In genomic region chr22:49655168-49655812, GRCh38 we compare ENCODE assay signal across 15 cellular contexts.
DNase-seq lines count a peak whose midpoint lies in the region; ATAC-seq, FAIRE-seq and TF ChIP-seq lines count a peak whose summit lies in the region.
"Had no signal": no experiment of that assay in that cellular context is flagged by ENCODE, and none has a peak within 500 bp of the region (broad histone marks: within the 10 kb centered on the region; RNA-seq: fewer than 3 reads in every experiment).

No MANE protein-coding gene starts in this region.

- no peak for DNase-seq in left ventricle myocardium inferior
- DNase-seq in cardiac septum (ENCODE audit: low spot score): no peak
- DNase-seq in endothelial cell of umbilical vein (ENCODE audit: low read depth, low spot score): no peak
- DNase-seq in RPMI8226: no peak
- no peak for DNase-seq in NCI-H69 (lab: John Stamatoyannopoulos, UW)
- DNase-seq in dermis blood vessel endothelial cell: no peak
- DNase-seq: activated CD4-positive, alpha-beta T cell treated with anti-CD3 and anti-CD28 coated beads, Interleukin-2, amount 50 U/mL, for 1 hour; amygdala; NCI-H187; stimulated activated CD4-positive, alpha-beta T cell treated with anti-CD3 and anti-CD28 coated beads, Interleukin-2, amount 100 ng/mL, for 48 hours had no signal

- ATAC-seq in GM21528 (IDR thresholded peaks at IDR 0.05; ENCODE audit: low FRiP score, unreplicated experiment): no peak
- ATAC-seq: SK-N-SH treated with all-trans-retinoic acid at 6 μM for 48 hours had no signal

- H3K9ac ChIP-seq in OCI-LY3 (ENCODE audit: low read length) (no peak overlapping the region), endothelial cell of umbilical vein (replicated peaks; ENCODE audit: extremely low read depth, insufficient read depth, low read length) (no peak overlapping the region)

- 0 out of 2 replicates have a peak, but pooled peaks cover 4% of the 10 kb centered on the region for H4K20me1 ChIP-seq in OCI-LY3 (ENCODE audit: insufficient read depth, low read length)
- H4K20me1 ChIP-seq in endothelial cell of umbilical vein (replicated peaks; ENCODE audit: control insufficient read depth, extremely low read depth, insufficient read depth, low read length): no peaks in the 10 kb centered on the region

- H3K9me3 ChIP-seq in left ventricle myocardium inferior (replicated peaks) (peaks cover 14% of the 10 kb centered on the region), OCI-LY3 (ENCODE audit: insufficient read depth, low read length) (no peaks in the 10 kb centered on the region), endothelial cell of umbilical vein (replicated peaks; ENCODE audit: control insufficient read depth, insufficient read depth, low read length) (no peaks in the 10 kb centered on the region)
- H3K9me3 ChIP-seq: prostate gland had no signal

- CTCF ChIA-PET in endothelial cell of umbilical vein (lab: Charles Lee): interaction anchor here (5.0 kb wide), 1 partner anchor 22 kb away, joined by 28 read pairs; no protein-coding TSS in a partner anchor

- H3K4me2 ChIP-seq in OCI-LY3 (ENCODE audit: low read length) (peak overlapping the region; percentile 88; the same call in 1 of the 2 replicates), endothelial cell of umbilical vein (ENCODE audit: insufficient read depth, low read length) (peak overlapping the region; percentile 56)

- H3K4me1 ChIP-seq in left ventricle myocardium inferior: peaks cover 35% of the 10 kb centered on the region
- H3K4me1 ChIP-seq in OCI-LY3 (ENCODE audit: low read length): peaks cover 12% of the 10 kb centered on the region; the same call in 1 of the 2 replicates
- peaks cover 30% of the 10 kb centered on the region for H3K4me1 ChIP-seq in endothelial cell of umbilical vein (ENCODE audit: control insufficient read depth, extremely low read depth, insufficient read depth, low read length)
- H3K4me1 ChIP-seq: prostate gland had no signal

- H3K27ac ChIP-seq in left ventricle myocardium inferior (replicated peaks) (no peak overlapping the region), OCI-LY3 (ENCODE audit: low read length) (no peak overlapping the region), endothelial cell of umbilical vein (ENCODE audit: insufficient read depth, low read depth, low read length) (no peak overlapping the region)
- H3K27ac ChIP-seq: C4-2B, prostate gland had no signal

- TF ChIP-seq CTCF in left ventricle myocardium inferior (IDR thresholded peaks at IDR 0.05; ENCODE audit: borderline replicate concordance) (no peak), OCI-LY3 (IDR thresholded peaks at IDR 0.05; ENCODE audit: low read depth, low read length) (no peak), endothelial cell of umbilical vein (IDR thresholded peaks at IDR 0.05; ENCODE audit: extremely low read depth in 1 of 2, insufficient read depth in 1 of 2, low read depth in 1 of 2, low read length in 2 of 2) (no peak)

- H3K9me1 ChIP-seq in endothelial cell of umbilical vein (replicated peaks; ENCODE audit: control insufficient read depth, extremely low read depth, insufficient read depth, low read length): no peaks in the 10 kb centered on the region

- H3K79me2 ChIP-seq in OCI-LY3 (ENCODE audit: low read length) (peaks cover 69% of the 10 kb centered on the region), endothelial cell of umbilical vein (ENCODE audit: control insufficient read depth, insufficient read depth, low read length) (peaks cover 48% of the 10 kb centered on the region)

- BruUV-seq in endothelial cell of umbilical vein (replicated peaks; lab: Mats Ljungman, UMichigan): TSS peak; percentile 5

- POLR2A ChIA-PET in endothelial cell of umbilical vein (lab: Charles Lee): no interaction called here

- peaks cover 41% of the 10 kb centered on the region for H3K27me3 ChIP-seq in left ventricle myocardium inferior (ENCODE audit: low read depth)
- no peaks in the 10 kb centered on the region for H3K27me3 ChIP-seq in OCI-LY3 (ENCODE audit: low read depth, low read length)
- H3K27me3 ChIP-seq in endothelial cell of umbilical vein (ENCODE audit: control insufficient read depth in 2 of 2, insufficient read depth in 2 of 2, low read length in 2 of 2): no peaks in the 10 kb centered on the region

- dilution Hi-C loops in endothelial cell of umbilical vein (cut with MboI; ENCODE audit: extremely low pct_ligation_motif_present, low sequenced_read_pairs): no loop called here

- H2AFZ ChIP-seq in OCI-LY3 (ENCODE audit: low read depth, low read length) (no peak overlapping the region), endothelial cell of umbilical vein (ENCODE audit: low read depth, low read length) (no peak overlapping the region)

- intact Hi-C loops in left ventricle myocardium inferior (cut with micrococcal nuclease) (no loop called here), cardiac septum (cut with DNase I) (no loop called here), endothelial cell of umbilical vein (cut with micrococcal nuclease) (no loop called here)

- TF ChIP-seq POLR2A in endothelial cell of umbilical vein (IDR thresholded peaks at IDR 0.05; ENCODE audit: low read depth, low read length): no peak

- H3K36me3 ChIP-seq in left ventricle myocardium inferior (no peaks in the 10 kb centered on the region), OCI-LY3 (replicated peaks; ENCODE audit: low read depth, low read length) (peaks cover 17% of the 10 kb centered on the region), endothelial cell of umbilical vein (ENCODE audit: control insufficient read depth in 2 of 2, extremely low read depth in 1 of 2, insufficient read depth in 2 of 2, low read length in 2 of 2) (peaks cover 0 to 3% of the 10 kb centered on the region in 2 experiments)
- H3K36me3 ChIP-seq: prostate gland had no signal

- H3K4me3 ChIP-seq in left ventricle myocardium inferior (peak overlapping the region; percentile 70), OCI-LY3 (ENCODE audit: low read length) (peak overlapping the region; percentile 95), endothelial cell of umbilical vein (replicated peaks in 1 of 3; ENCODE audit: insufficient read depth in 1 of 3, low read depth in 1 of 3, low read length in 3 of 3) (peak overlapping the region in 1 of 3 experiments; percentile 9)

- no peak for FAIRE-seq in endothelial cell of umbilical vein (lab: Jason Lieb, UNC)

TF ChIP-seq in endothelial cell of umbilical vein, 7 proteins besides CTCF, POLR2A, EP300 and RAD21:
- TF ChIP-seq FOS (IDR thresholded peaks at IDR 0.05; ENCODE audit: borderline replicate concordance, insufficient read depth, low read length) (no peak), POLR2AphosphoS5 (IDR thresholded peaks at IDR 0.05; ENCODE audit: insufficient read depth, low read depth, low read length) (no peak), JUN (IDR thresholded peaks at IDR 0.05; ENCODE audit: borderline replicate concordance, insufficient read depth, insufficient read length, low read depth) (no peak), MAX (IDR thresholded peaks at IDR 0.05; ENCODE audit: insufficient read depth, insufficient read length) (no peak), MYC (IDR thresholded peaks at IDR 0.05; ENCODE audit: low read depth, low read length) (no peak), GATA2 (IDR thresholded peaks at IDR 0.05; ENCODE audit: insufficient read depth, insufficient read length, low read depth, low read length) (no peak), EZH2 (IDR thresholded peaks at IDR 0.05; ENCODE audit: borderline replicate concordance, low read depth, low read length, severe bottlenecking) (no peak)
